8 cellular contexts compared by ENCODE assay signal in the genomic region with DNA sequence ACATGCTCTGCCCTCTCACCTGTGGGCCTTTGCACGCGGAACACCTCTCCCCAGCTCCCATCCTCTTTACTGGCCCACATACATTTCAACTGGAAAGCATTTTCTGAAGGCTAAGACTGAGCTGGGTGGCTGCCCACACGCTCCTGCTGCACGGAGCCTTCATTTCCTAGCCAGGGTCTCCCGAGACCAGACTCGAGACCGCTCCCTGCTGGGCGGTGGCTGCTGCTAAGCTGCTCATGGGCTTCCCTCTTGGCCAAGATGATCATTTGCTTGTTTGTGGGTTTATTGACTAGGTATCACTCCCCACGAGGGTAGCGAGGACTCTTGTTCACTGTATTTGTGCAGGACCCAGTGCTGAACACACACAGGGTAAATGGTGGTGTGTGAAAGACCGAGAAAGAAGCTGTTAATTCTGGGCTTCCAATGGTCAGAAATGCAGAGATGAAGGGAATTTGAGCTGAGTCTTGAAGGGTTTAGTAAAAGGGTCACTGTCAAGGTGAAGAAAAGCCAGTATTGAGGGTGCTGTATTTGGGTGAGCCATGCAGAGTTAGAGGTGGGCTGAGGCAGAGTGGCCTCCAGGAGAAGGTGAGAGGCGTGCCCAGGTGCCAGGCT. TPM values are rescaled to one million over a fixed set of nuclear protein-coding genes. Genes with fewer than 3 reads are reported as not detected.
DNase-seq lines count a peak whose midpoint lies in the region; ATAC-seq and TF ChIP-seq lines count a peak whose summit lies in the region.

No MANE protein-coding gene starts in this region.

- H3K79me2 ChIP-seq in PC-9 (ENCODE audit: low read depth), result 0 out of 2 replicates have a peak, but pooled peaks cover 7% of the 10 kb centered on the region

- H3K9me3 Mint-ChIP-seq in activated T-cell treated with anti-CD3 and anti-CD28 coated beads, Interleukin-2, amount 50 U/mL, for 72 hours, result no peaks in the 10 kb centered on the region
- H3K9me3 Mint-ChIP-seq in nephron, result no peaks in the 10 kb centered on the region

- POLR2A ChIA-PET in PC-9 (lab: Charles Lee; ENCODE audit: unreplicated experiment), result interaction anchor here (0.5 to 0.6 kb wide), 2 partner anchors 252 to 265 kb away, joined by 4 to 5 read pairs; no protein-coding TSS in a partner anchor

- intact Hi-C loops in PC-9 (cut with micrococcal nuclease; ENCODE audit: unreplicated experiment), result loop anchor here (1.0 to 10.0 kb wide), 2 partner anchors 46 to 67 kb away; no protein-coding TSS in a partner anchor

- H4K20me1 ChIP-seq in PC-9 (ENCODE audit: insufficient read depth), result no peaks in the 10 kb centered on the region

- H3K4me1 Mint-ChIP-seq in activated T-cell treated with anti-CD3 and anti-CD28 coated beads, Interleukin-2, amount 50 U/mL, for 72 hours (ENCODE audit: low read depth), result peaks cover 30% of the 10 kb centered on the region
- H3K4me1 Mint-ChIP-seq in nephron, result peaks cover 14% of the 10 kb centered on the region

- no peaks in the 10 kb centered on the region for H3K36me3 ChIP-seq in PC-9 (ENCODE audit: low read depth)

- TSS peak; percentile 45 for BruUV-seq in PC-9 (replicated peaks; lab: Mats Ljungman, UMichigan)

- H3K4me1 ChIP-seq in PC-9 (replicated peaks; ENCODE audit: insufficient read depth), result peaks cover 5% of the 10 kb centered on the region

- no peaks in the 10 kb centered on the region for H3K9me3 ChIP-seq in PC-9 (ENCODE audit: insufficient read depth, low read depth)

- peak; percentile 88 for TF ChIP-seq CTCF in GM12873 (IDR thresholded peaks at IDR 0.05; ENCODE audit: insufficient read depth, low read depth, low read length, missing control alignments)
- TF ChIP-seq CTCF in PC-9 (conservative IDR thresholded peaks at IDR 0.05), result peak; percentile 67
- TF ChIP-seq CTCF in fibroblast of mammary gland (conservative IDR thresholded peaks at IDR 0.05; ENCODE audit: control insufficient read depth, insufficient read depth, low read depth, low read length), result peak; percentile 85
- TF ChIP-seq CTCF in nephron (IDR thresholded peaks at IDR 0.05; ENCODE audit: unreplicated experiment in 3 of 3), result peak; percentile 54 to 69 (median 64)

- H3K4me3 ChIP-seq in PC-9 (peak overlapping the region; percentile 80), fibroblast of mammary gland (ENCODE audit: control insufficient read depth, low read depth, low read length) (peak overlapping the region; percentile 97)

- no peaks in the 10 kb centered on the region for H3K27me3 Mint-ChIP-seq in activated T-cell treated with anti-CD3 and anti-CD28 coated beads, Interleukin-2, amount 50 U/mL, for 72 hours (ENCODE audit: low read depth)
- H3K27me3 Mint-ChIP-seq in nephron (ENCODE audit: low read depth), result no peaks in the 10 kb centered on the region

- no peaks in the 10 kb centered on the region for H3K27me3 ChIP-seq in PC-9 (ENCODE audit: insufficient read depth, low read depth)

- H2AFZ ChIP-seq in PC-9, result peak overlapping the region; percentile 98

- H3K4me3 Mint-ChIP-seq in activated T-cell treated with anti-CD3 and anti-CD28 coated beads, Interleukin-2, amount 50 U/mL, for 72 hours, result peak overlapping the region; percentile 99 to 100
- peak overlapping the region; percentile 95 to 97 (median 97) for H3K4me3 Mint-ChIP-seq in nephron

- peak in 1 of 2 experiments; percentile 65 for DNase-seq in PC-9
- DNase-seq in activated T-cell treated with anti-CD3 and anti-CD28 coated beads, Interleukin-2, amount 50 U/mL, for 72 hours, result peak; percentile 73 to 83
- peak; percentile 76 for DNase-seq in fibroblast of mammary gland (ENCODE audit: low read depth)
- DNase-seq in stimulated activated naive CD4-positive, alpha-beta T cell (lab: John Stamatoyannopoulos, UW), result peak; percentile 36 to 72 (median 60)

- no peaks in the 10 kb centered on the region for H3F3A ChIP-seq in PC-9 (ENCODE audit: insufficient read depth, low read depth)

- H3K4me2 ChIP-seq in PC-9, result peak overlapping the region; percentile 95

- no peak overlapping the region for H3K27ac ChIP-seq in PC-9

- no peaks in the 10 kb centered on the region for H3K9me2 ChIP-seq in PC-9 (ENCODE audit: insufficient read depth)

- ATAC-seq in HG03039 (IDR thresholded peaks at IDR 0.05; ENCODE audit: unreplicated experiment) (peak; percentile 33), GM18870 (IDR thresholded peaks at IDR 0.05; ENCODE audit: unreplicated experiment) (no peak)
- peak; percentile 61 to 63 for ATAC-seq in activated T-cell treated with anti-CD3 and anti-CD28 coated beads, Interleukin-2, amount 50 U/mL, for 72 hours (replicated peaks in 1 of 2)

- H3K27ac Mint-ChIP-seq in activated T-cell treated with anti-CD3 and anti-CD28 coated beads, Interleukin-2, amount 50 U/mL, for 72 hours, result peak overlapping the region; percentile 88
- peak overlapping the region; percentile 56 to 80 (median 70) for H3K27ac Mint-ChIP-seq in nephron

- H3K36me3 Mint-ChIP-seq in activated T-cell treated with anti-CD3 and anti-CD28 coated beads, Interleukin-2, amount 50 U/mL, for 72 hours (ENCODE audit: insufficient read depth in 2 of 2), result peaks cover 3 to 5% of the 10 kb centered on the region in 2 donors
- H3K36me3 Mint-ChIP-seq in nephron (ENCODE audit: low read depth), result peaks cover 5% of the 10 kb centered on the region

- CTCF ChIA-PET in PC-9 (lab: Charles Lee), result interaction anchor here (0.5 to 0.9 kb wide), 3 partner anchors 120 to 588 kb away, joined by 4 to 5 read pairs (median 5); a partner anchor contains a TSS

RNA-seq across cellular contexts. Expression of a gene that starts 0.9 kb away (rescaled TPM):
- 82.6 and 101 TPM in 2 replicates for total RNA-seq in PC-9 (2021)
- 10 to 100 TPM; 32.0 to 35.2 TPM for total RNA-seq in activated T-cell treated with anti-CD3 and anti-CD28 coated beads, Interleukin-2, amount 50 U/mL, for 72 hours

RNA-seq across cellular contexts. Expression of a gene that starts 1.1 kb away (rescaled TPM):
- 62.3 and 75.7 TPM in 2 replicates for total RNA-seq in PC-9 (2021)
- total RNA-seq in activated T-cell treated with anti-CD3 and anti-CD28 coated beads, Interleukin-2, amount 50 U/mL, for 72 hours, result 10 to 100 TPM; 26.1 to 31.7 TPM

RNA-seq across cellular contexts. Expression of a gene that starts 8.6 kb away (rescaled TPM):
- not detected in 2 replicates for total RNA-seq in PC-9 (2021)
- total RNA-seq in activated T-cell treated with anti-CD3 and anti-CD28 coated beads, Interleukin-2, amount 50 U/mL, for 72 hours, result not detected

RNA-seq across cellular contexts. Expression of a gene that starts 46.1 kb away (rescaled TPM):
- total RNA-seq in PC-9 (2021), result 213 and 226 TPM in 2 replicates
- total RNA-seq in activated T-cell treated with anti-CD3 and anti-CD28 coated beads, Interleukin-2, amount 50 U/mL, for 72 hours, result 100 to 1,000 TPM; 116 to 139 TPM

RNA-seq across cellular contexts. Expression of a gene that starts 54.2 kb away (rescaled TPM):
- total RNA-seq in PC-9 (2021), result 73.2 and 95.4 TPM in 2 replicates
- 100 to 1,000 TPM; 167 to 172 TPM for total RNA-seq in activated T-cell treated with anti-CD3 and anti-CD28 coated beads, Interleukin-2, amount 50 U/mL, for 72 hours
